ENCODE assay signal across 1 cellular context in genomic region chr2:85049236-85049635, GRCh38.
TF ChIP-seq lines count a peak whose summit lies in the region.

No MANE protein-coding gene starts in this region.

TF ChIP-seq in GM23338, 12 proteins besides CTCF, POLR2A, EP300 and RAD21 (continued from another document):
- TF ChIP-seq, protein P1, sequence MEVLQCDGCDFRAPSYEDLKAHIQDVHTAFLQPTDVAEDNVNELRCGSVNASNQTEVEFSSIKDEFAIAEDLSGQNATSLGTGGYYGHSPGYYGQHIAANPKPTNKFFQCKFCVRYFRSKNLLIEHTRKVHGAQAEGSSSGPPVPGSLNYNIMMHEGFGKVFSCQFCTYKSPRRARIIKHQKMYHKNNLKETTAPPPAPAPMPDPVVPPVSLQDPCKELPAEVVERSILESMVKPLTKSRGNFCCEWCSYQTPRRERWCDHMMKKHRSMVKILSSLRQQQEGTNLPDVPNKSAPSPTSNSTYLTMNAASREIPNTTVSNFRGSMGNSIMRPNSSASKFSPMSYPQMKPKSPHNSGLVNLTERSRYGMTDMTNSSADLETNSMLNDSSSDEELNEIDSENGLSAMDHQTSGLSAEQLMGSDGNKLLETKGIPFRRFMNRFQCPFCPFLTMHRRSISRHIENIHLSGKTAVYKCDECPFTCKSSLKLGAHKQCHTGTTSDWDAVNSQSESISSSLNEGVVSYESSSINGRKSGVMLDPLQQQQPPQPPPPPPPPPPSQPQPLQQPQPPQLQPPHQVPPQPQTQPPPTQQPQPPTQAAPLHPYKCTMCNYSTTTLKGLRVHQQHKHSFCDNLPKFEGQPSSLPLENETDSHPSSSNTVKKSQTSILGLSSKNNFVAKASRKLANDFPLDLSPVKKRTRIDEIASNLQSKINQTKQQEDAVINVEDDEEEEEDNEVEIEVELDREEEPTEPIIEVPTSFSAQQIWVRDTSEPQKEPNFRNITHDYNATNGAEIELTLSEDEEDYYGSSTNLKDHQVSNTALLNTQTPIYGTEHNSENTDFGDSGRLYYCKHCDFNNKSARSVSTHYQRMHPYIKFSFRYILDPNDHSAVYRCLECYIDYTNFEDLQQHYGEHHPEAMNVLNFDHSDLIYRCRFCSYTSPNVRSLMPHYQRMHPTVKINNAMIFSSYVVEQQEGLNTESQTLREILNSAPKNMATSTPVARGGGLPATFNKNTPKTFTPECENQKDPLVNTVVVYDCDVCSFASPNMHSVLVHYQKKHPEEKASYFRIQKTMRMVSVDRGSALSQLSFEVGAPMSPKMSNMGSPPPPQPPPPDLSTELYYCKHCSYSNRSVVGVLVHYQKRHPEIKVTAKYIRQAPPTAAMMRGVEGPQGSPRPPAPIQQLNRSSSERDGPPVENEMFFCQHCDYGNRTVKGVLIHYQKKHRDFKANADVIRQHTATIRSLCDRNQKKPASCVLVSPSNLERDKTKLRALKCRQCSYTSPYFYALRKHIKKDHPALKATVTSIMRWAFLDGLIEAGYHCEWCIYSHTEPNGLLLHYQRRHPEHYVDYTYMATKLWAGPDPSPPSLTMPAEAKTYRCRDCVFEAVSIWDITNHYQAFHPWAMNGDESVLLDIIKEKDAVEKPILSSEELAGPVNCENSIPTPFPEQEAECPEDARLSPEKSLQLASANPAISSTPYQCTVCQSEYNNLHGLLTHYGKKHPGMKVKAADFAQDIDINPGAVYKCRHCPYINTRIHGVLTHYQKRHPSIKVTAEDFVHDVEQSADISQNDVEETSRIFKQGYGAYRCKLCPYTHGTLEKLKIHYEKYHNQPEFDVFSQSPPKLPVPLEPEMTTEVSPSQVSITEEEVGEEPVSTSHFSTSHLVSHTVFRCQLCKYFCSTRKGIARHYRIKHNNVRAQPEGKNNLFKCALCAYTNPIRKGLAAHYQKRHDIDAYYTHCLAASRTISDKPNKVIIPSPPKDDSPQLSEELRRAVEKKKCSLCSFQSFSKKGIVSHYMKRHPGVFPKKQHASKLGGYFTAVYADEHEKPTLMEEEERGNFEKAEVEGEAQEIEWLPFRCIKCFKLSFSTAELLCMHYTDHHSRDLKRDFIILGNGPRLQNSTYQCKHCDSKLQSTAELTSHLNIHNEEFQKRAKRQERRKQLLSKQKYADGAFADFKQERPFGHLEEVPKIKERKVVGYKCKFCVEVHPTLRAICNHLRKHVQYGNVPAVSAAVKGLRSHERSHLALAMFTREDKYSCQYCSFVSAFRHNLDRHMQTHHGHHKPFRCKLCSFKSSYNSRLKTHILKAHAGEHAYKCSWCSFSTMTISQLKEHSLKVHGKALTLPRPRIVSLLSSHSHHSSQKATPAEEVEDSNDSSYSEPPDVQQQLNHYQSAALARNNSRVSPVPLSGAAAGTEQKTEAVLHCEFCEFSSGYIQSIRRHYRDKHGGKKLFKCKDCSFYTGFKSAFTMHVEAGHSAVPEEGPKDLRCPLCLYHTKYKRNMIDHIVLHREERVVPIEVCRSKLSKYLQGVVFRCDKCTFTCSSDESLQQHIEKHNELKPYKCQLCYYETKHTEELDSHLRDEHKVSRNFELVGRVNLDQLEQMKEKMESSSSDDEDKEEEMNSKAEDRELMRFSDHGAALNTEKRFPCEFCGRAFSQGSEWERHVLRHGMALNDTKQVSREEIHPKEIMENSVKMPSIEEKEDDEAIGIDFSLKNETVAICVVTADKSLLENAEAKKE (CRISPR knock-in tag; IDR thresholded peaks at IDR 0.05), result no peak
- TF ChIP-seq POLR2AphosphoS5 (IDR thresholded peaks at IDR 0.05; ENCODE audit: low read depth), result no peak
- TF ChIP-seq ETS1 (IDR thresholded peaks at IDR 0.05), result no peak
- TF ChIP-seq STAT1 (IDR thresholded peaks at IDR 0.05; ENCODE audit: unreplicated experiment), result no peak
- no peak for TF ChIP-seq ZNF114 (CRISPR knock-in tag; IDR thresholded peaks at IDR 0.05)
- TF ChIP-seq REST (IDR thresholded peaks at IDR 0.05; ENCODE audit: unreplicated experiment), result no peak
- TF ChIP-seq JUNB (IDR thresholded peaks at IDR 0.05; ENCODE audit: unreplicated experiment), result no peak
- no peak for TF ChIP-seq CREB1 (CRISPR knock-in tag; IDR thresholded peaks at IDR 0.05; ENCODE audit: low read depth)
TF ChIP-seq in GM23338: peak in this region for 0.
